Comparison of ENCODE assay signal across 1 cellular context in genomic region chr7:137834552-137834951, GRCh38.
TF ChIP-seq lines count a peak whose summit lies in the region.

No MANE protein-coding gene starts in this region.

TF ChIP-seq in neural cell, 6 proteins besides CTCF, POLR2A, EP300 and RAD21:
- TF ChIP-seq REST (IDR thresholded peaks at IDR 0.05; ENCODE audit: borderline replicate concordance) (no peak), TAF1 (IDR thresholded peaks at IDR 0.05; ENCODE audit: low read depth) (no peak), SMC3 (conservative IDR thresholded peaks at IDR 0.05; ENCODE audit: poor library complexity) (no peak), MXI1 (conservative IDR thresholded peaks at IDR 0.05; ENCODE audit: poor library complexity, severe bottlenecking) (no peak), EZH2 (IDR thresholded peaks at IDR 0.05; ENCODE audit: borderline replicate concordance, insufficient read depth, low read length, poor library complexity, severe bottlenecking) (no peak), POLR2AphosphoS5 (IDR thresholded peaks at IDR 0.05) (no peak)
TF ChIP-seq in neural cell: peak in this region for 0.
